In the genomic region with DNA sequence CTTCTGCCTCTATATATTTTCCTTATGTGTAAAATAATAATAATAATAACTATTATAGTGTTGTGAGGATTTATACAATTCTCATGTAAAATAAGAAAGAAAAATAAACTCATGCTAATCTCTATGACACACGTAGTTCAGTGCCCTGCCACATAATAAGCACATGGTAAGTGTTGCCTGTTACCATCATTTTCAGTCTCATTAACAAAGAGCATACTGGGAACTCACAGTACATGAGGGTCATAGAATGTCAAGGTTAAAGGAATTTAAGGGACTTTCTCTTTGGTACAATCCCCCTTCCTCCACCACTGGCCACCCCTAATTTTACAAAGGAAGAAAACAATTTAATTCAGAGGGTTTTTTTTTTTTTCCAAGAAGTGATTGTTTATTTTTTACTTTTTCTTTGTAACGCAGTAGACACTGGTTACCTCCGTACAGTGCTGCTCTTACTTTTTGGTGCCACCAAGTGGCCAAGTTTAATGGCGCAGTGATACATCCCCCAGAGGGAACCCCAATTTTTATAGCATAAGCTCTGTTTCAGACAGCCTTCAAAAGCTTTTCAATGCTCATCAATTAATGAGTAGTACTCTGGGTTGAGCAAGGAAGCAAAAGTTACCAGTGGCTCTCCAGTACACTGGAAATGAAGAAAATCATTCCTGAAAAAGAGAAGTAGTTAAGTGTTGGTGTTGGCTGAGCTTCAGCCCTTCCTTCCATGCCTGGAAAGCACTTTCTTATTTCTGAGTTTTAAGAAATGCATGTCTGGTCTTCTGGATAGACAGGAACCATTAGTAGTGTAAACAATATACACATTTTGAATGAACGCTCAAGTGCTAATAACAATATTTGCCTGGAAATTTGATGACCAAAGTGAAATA, we compare ENCODE assay signal across 7 cellular contexts.
DNase-seq lines count a peak whose midpoint lies in the region; ATAC-seq and TF ChIP-seq lines count a peak whose summit lies in the region.

No MANE protein-coding gene starts in this region.

- intact Hi-C loops in mucosa of descending colon (cut with DNase I, micrococcal nuclease): loop anchor here in 1 of 2 donors (2.0 kb wide), 1 partner anchor 375 kb away; no protein-coding TSS in a partner anchor

- ATAC-seq in mucosa of descending colon: peak; percentile 73

- peak; percentile 47 for DNase-seq in H7
- peak; percentile 57 to 69 for DNase-seq in Kasumi-1 (lab: John Stamatoyannopoulos, UW)
- peak; percentile 13 for DNase-seq in activated CD4-positive, CD25-positive, alpha-beta regulatory T cell treated with anti-CD3 and anti-CD28 coated beads, Interleukin-2, amount 50 U/mL, for 16 hours (ENCODE audit: low read depth, low spot score)
- DNase-seq in dedifferentiated amniotic fluid mesenchymal stem cell (ENCODE audit: extremely low spot score): peak; percentile 74
- peak in 2 of 3 donors; percentile 32 to 71 for DNase-seq in mucosa of descending colon
- DNase-seq in stimulated activated naive CD4-positive, alpha-beta T cell (lab: John Stamatoyannopoulos, UW): peak in 5 of 6 experiments; percentile 4 to 62 (median 28)

- H3K9me3 ChIP-seq in mucosa of descending colon: no peaks in the 10 kb centered on the region

- H3K36me3 ChIP-seq in H7 (replicated peaks; ENCODE audit: control insufficient read depth, insufficient read depth, low read length) (no peaks in the 10 kb centered on the region), mucosa of descending colon (ENCODE audit: low read depth) (no peaks in the 10 kb centered on the region)

- TF ChIP-seq CTCF in GM12875 (IDR thresholded peaks at IDR 0.05; ENCODE audit: borderline replicate concordance, insufficient read depth, low read depth, low read length) (peak; percentile 57), mucosa of descending colon (IDR thresholded peaks at IDR 0.05) (no peak)

- no peaks in the 10 kb centered on the region for H3K27me3 ChIP-seq in H7 (ENCODE audit: control insufficient read depth, insufficient read depth, low read length)

- no peaks in the 10 kb centered on the region for H3K4me1 ChIP-seq in mucosa of descending colon (ENCODE audit: low read depth)

- no peak overlapping the region for H3K4me3 ChIP-seq in GM12875 (ENCODE audit: low read depth, low read length)
- no peak overlapping the region for H3K4me3 ChIP-seq in H7 (ENCODE audit: insufficient read depth, low read depth, low read length)
- H3K4me3 ChIP-seq in mucosa of descending colon: no peak overlapping the region

Comparison
In these comparisons a context has a peak if more than half of its experiments do, and no peak if none do; other contexts are left out.
1. DNase-seq: peak in every context shown above with its lines; median percentile 74 in dedifferentiated amniotic fluid mesenchymal stem cell; 63 in Kasumi-1; 52 in mucosa of descending colon; 47 in H7; 28 in stimulated activated naive CD4-positive, alpha-beta T cell; 13 in activated CD4-positive, CD25-positive, alpha-beta regulatory T cell treated with anti-CD3 and anti-CD28 coated beads, Interleukin-2, amount 50 U/mL, for 16 hours.